ENCODE assay signal across 9 cellular contexts in genomic region chr1:27145934-27146354, GRCh38. TPM values are rescaled to one million over a fixed set of nuclear protein-coding genes. Genes with fewer than 3 reads are reported as not detected.
DNase-seq lines count a peak whose midpoint lies in the region; ATAC-seq and TF ChIP-seq lines count a peak whose summit lies in the region.
"Had no signal": no experiment of that assay in that cellular context is flagged by ENCODE, and none has a peak within 500 bp of the region (broad histone marks: within the 10 kb centered on the region; RNA-seq: fewer than 3 reads in every experiment).

No MANE protein-coding gene starts in this region.

- no peak overlapping the region for H3K4me3 Mint-ChIP-seq in activated naive CD4-positive, alpha-beta T cell treated with anti-CD3 and anti-CD28 coated beads, Interleukin-2, amount 10 ng/mL, durations not matched to agents 7 days and 5 days
- H3K4me3 Mint-ChIP-seq: activated B cell treated with CpG ODN at 0.5 μM for 24 hours had no signal

- H3K36me3 Mint-ChIP-seq in activated naive CD4-positive, alpha-beta T cell treated with anti-CD3 and anti-CD28 coated beads, Interleukin-2, amount 10 ng/mL, durations not matched to agents 7 days and 5 days, result peaks cover 11% of the 10 kb centered on the region

- H3K27ac Mint-ChIP-seq in activated naive CD4-positive, alpha-beta T cell treated with anti-CD3 and anti-CD28 coated beads, Interleukin-2, amount 10 ng/mL, durations not matched to agents 7 days and 5 days, result no peak overlapping the region
- H3K27ac Mint-ChIP-seq: activated B cell treated with CpG ODN at 0.5 μM for 24 hours had no signal

- peak; percentile 87 for DNase-seq in AG08396 (ENCODE audit: low spot score)
- peak; percentile 90 for DNase-seq in NCI-H226
- peak; percentile 79 for DNase-seq in non-pigmented ciliary epithelial cell (ENCODE audit: low read depth)
- DNase-seq in GM13977 (ENCODE audit: low spot score), result no peak
- no peak for DNase-seq in activated naive CD4-positive, alpha-beta T cell treated with anti-CD3 and anti-CD28 coated beads, Interleukin-2, amount 10 ng/mL, durations not matched to agents 7 days and 5 days
- DNase-seq: activated B cell treated with CpG ODN at 0.5 μM for 24 hours had no signal

- ATAC-seq in esophagus mucosa (peak; percentile 28), HG02981 (IDR thresholded peaks at IDR 0.05; ENCODE audit: unreplicated experiment) (no peak), GM18867 (IDR thresholded peaks at IDR 0.05; ENCODE audit: unreplicated experiment) (no peak)

- TF ChIP-seq CTCF in GM13977 (IDR thresholded peaks at IDR 0.05; ENCODE audit: extremely low read depth, insufficient read depth, missing control alignments), result no peak

- H3K9me3 Mint-ChIP-seq in activated naive CD4-positive, alpha-beta T cell treated with anti-CD3 and anti-CD28 coated beads, Interleukin-2, amount 10 ng/mL, durations not matched to agents 7 days and 5 days, result no peaks in the 10 kb centered on the region
- H3K9me3 Mint-ChIP-seq: activated B cell treated with CpG ODN at 0.5 μM for 24 hours had no signal

- H3K27me3 Mint-ChIP-seq in activated naive CD4-positive, alpha-beta T cell treated with anti-CD3 and anti-CD28 coated beads, Interleukin-2, amount 10 ng/mL, durations not matched to agents 7 days and 5 days, result no peaks in the 10 kb centered on the region
- H3K27me3 Mint-ChIP-seq: activated B cell treated with CpG ODN at 0.5 μM for 24 hours had no signal

- CTCF ChIA-PET in activated naive CD4-positive, alpha-beta T cell treated with anti-CD3 and anti-CD28 coated beads, Interleukin-2, amount 10 ng/mL, durations not matched to agents 7 days and 5 days (lab: Charles Lee), result interaction anchor here (2.0 kb wide), 1 partner anchor 8 kb away, joined by 6 read pairs; the partner anchor contains the start of gene SLC9A1

- in situ Hi-C loops in GM13977 (cut with MboI; ENCODE audit: low pct_unique_long_range_greater_than_20kb, low sequenced_read_pairs, unreplicated experiment), result no loop called here

- peaks cover 28% of the 10 kb centered on the region for H3K4me1 Mint-ChIP-seq in activated naive CD4-positive, alpha-beta T cell treated with anti-CD3 and anti-CD28 coated beads, Interleukin-2, amount 10 ng/mL, durations not matched to agents 7 days and 5 days

RNA-seq across cellular contexts. Expression of gene SLC9A1, which starts 9.0 kb away (rescaled TPM):
- 27.3 TPM for total RNA-seq in esophagus mucosa

Comparison
In these comparisons a context has a peak if more than half of its experiments do, and no peak if none do; other contexts are left out.
1. DNase-seq: peak in AG08396 (single experiment), NCI-H226 (single experiment) and non-pigmented ciliary epithelial cell (single experiment); none in GM13977 (single experiment) and activated naive CD4-positive, alpha-beta T cell treated with anti-CD3 and anti-CD28 coated beads, Interleukin-2, amount 10 ng/mL, durations not matched to agents 7 days and 5 days (single experiment).